ENCODE assay signal across 22 cellular contexts in the genomic region with DNA sequence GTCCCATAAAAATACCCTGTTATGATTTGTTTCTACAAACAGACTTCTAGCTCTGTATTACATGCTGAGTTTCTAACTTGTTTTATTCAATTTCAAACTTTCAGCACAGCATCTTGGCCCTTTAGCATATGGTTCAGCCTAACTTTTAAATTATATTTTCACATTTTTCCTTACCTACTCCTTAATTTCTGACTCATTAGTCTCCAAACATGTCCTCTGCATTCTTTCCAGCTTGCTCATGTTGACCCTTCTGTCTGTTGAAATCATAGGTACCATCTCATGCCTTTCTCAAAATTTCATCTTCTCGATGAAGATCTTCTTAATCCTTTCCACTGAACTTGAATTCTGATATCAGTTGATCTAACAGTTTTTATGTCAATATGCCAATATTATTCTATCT.
DNase-seq lines count a peak whose midpoint lies in the region; ATAC-seq and TF ChIP-seq lines count a peak whose summit lies in the region.
"Had no signal": no experiment of that assay in that cellular context is flagged by ENCODE, and none has a peak within 500 bp of the region (broad histone marks: within the 10 kb centered on the region; RNA-seq: fewer than 3 reads in every experiment).

No MANE protein-coding gene starts in this region.

- TF ChIP-seq CTCF in Panc1 (IDR thresholded peaks at IDR 0.05) (no peak), choroid plexus epithelial cell (conservative IDR thresholded peaks at IDR 0.05; ENCODE audit: low read depth, low read length) (no peak)

- no peaks in the 10 kb centered on the region for H3K4me1 ChIP-seq in Panc1 (ENCODE audit: control insufficient read depth, insufficient read depth, low read length)
- H3K4me1 ChIP-seq: upper lobe of right lung had no signal

- ATAC-seq in Panc1, result no peak
- no peak for ATAC-seq in GM21528 (IDR thresholded peaks at IDR 0.05; ENCODE audit: low FRiP score, unreplicated experiment)
- ATAC-seq: naive thymus-derived CD8-positive, alpha-beta T cell; Right ventricle myocardium inferior; upper lobe of right lung had no signal

- no peaks in the 10 kb centered on the region for H3K27me3 ChIP-seq in Panc1 (ENCODE audit: control insufficient read depth, insufficient read depth, low read length)
- H3K27me3 ChIP-seq: upper lobe of right lung had no signal

- H3K4me3 ChIP-seq in Panc1 (ENCODE audit: low read depth in 2 of 2, low read length in 2 of 2) (no peak overlapping the region), choroid plexus epithelial cell (ENCODE audit: low read depth, low read length) (no peak overlapping the region)
- H3K4me3 ChIP-seq: lung, upper lobe of right lung had no signal

- CTCF ChIA-PET in Panc1 (lab: Charles Lee), result no interaction called here

- no peaks in the 10 kb centered on the region for H3K36me3 ChIP-seq in Panc1 (ENCODE audit: control insufficient read depth, insufficient read depth, low read length)
- H3K36me3 ChIP-seq: upper lobe of right lung had no signal

- intact Hi-C loops in Panc1 (cut with micrococcal nuclease; ENCODE audit: unreplicated experiment), result no loop called here

- DNase-seq in EL, result peak; percentile 68
- peak; percentile 4 for DNase-seq in Panc1 (ENCODE audit: low read depth, low spot score)
- DNase-seq in choroid plexus epithelial cell (ENCODE audit: low read depth), result peak; percentile 53
- DNase-seq in myocyte (ENCODE audit: low read depth), result peak; percentile 19
- no peak for DNase-seq in mucosa of gallbladder (ENCODE audit: low spot score)
- no peak for DNase-seq in iPS-NIHi7 (ENCODE audit: extremely low spot score)
- DNase-seq in NCI-H1048 (lab: John Stamatoyannopoulos, UW), result no peak
- DNase-seq: activated gamma-delta T cell treated with Interleukin-2 at 50 U/mL for 16 hours; anterior cingulate cortex; cortex of kidney; head of caudate nucleus; immature natural killer cell; naive thymus-derived CD8-positive, alpha-beta T cell; NCI-H1930; NCI-H446 treated with DMSO at 0.1 percent for 48 hours; NK-92 treated with Interleukin-12 subunit alpha and Interleukin-12 subunit beta, amount 100 ng/mL, for 24 hours; posterior cingulate gyrus; stimulated activated CD4-positive, alpha-beta T cell treated with anti-CD3 and anti-CD28 coated beads, Interleukin-2, amount 100 ng/mL, for 48 hours; upper lobe of right lung had no signal

- BruUV-seq in Panc1 (replicated peaks; lab: Mats Ljungman, UMichigan), result no TSS peak

- POLR2A ChIA-PET in Panc1 (lab: Charles Lee), result no interaction called here

- H3K9me3 ChIP-seq in Panc1 (ENCODE audit: control insufficient read depth, insufficient read depth, low read depth, low read length), result no peaks in the 10 kb centered on the region
- H3K9me3 ChIP-seq: upper lobe of right lung had no signal

- in situ Hi-C loops in Panc1 (cut with HindIII; ENCODE audit: low pct_unique_long_range_greater_than_20kb, low sequenced_read_pairs), result no loop called here

- H3K27ac ChIP-seq in Panc1 (ENCODE audit: low read length), result no peak overlapping the region
- H3K27ac ChIP-seq: upper lobe of right lung had no signal

Comparison
In these comparisons a context has a peak if more than half of its experiments do, and no peak if none do; other contexts are left out.
1. DNase-seq: peak in EL (single experiment), Panc1 (single experiment), choroid plexus epithelial cell (single experiment) and myocyte (single experiment); none in mucosa of gallbladder (single experiment), iPS-NIHi7 (single experiment) and NCI-H1048 (single experiment).